ENCODE assay signal across 1 cellular context in the genomic region with DNA sequence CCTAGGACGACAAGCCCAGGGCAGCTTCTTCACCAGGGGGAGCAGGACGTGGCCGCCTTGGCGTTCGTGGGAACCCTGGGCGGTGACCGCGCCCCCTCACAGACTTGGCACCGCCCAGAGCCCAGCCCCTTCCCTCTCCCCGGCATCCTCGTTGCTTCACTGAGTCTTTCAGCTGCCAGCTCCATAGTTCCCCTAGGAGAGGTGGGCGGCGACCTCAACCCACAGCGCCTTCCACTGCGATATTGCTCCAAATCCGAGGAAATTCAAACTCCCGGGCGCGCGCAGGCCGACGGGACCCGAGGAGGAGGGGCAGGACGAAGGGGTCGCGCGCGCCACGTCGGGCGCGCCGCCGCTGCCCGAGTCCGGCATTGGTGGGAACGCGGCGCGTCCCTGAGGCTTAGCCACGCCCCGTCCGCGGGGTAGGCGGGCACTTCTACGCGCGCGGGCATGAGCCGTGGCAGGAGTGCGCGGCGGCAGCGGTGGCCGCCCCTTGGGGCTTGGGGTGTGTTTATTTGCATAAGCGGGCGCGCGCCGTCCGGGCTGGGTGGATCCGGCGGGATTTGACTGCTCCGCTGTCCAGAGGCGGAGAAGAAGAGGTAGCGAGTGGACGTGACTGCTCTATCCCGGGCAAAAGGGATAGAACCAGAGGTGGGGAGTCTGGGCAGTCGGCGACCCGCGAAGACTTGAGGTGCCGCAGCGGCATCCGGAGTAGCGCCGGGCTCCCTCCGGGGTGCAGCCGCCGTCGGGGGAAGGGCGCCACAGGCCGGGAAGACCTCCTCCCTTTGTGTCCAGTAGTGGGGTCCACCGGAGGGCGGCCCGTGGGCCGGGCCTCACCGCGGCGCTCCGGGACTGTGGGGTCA.
TF ChIP-seq lines count a peak whose summit lies in the region.

A gene with protein sequence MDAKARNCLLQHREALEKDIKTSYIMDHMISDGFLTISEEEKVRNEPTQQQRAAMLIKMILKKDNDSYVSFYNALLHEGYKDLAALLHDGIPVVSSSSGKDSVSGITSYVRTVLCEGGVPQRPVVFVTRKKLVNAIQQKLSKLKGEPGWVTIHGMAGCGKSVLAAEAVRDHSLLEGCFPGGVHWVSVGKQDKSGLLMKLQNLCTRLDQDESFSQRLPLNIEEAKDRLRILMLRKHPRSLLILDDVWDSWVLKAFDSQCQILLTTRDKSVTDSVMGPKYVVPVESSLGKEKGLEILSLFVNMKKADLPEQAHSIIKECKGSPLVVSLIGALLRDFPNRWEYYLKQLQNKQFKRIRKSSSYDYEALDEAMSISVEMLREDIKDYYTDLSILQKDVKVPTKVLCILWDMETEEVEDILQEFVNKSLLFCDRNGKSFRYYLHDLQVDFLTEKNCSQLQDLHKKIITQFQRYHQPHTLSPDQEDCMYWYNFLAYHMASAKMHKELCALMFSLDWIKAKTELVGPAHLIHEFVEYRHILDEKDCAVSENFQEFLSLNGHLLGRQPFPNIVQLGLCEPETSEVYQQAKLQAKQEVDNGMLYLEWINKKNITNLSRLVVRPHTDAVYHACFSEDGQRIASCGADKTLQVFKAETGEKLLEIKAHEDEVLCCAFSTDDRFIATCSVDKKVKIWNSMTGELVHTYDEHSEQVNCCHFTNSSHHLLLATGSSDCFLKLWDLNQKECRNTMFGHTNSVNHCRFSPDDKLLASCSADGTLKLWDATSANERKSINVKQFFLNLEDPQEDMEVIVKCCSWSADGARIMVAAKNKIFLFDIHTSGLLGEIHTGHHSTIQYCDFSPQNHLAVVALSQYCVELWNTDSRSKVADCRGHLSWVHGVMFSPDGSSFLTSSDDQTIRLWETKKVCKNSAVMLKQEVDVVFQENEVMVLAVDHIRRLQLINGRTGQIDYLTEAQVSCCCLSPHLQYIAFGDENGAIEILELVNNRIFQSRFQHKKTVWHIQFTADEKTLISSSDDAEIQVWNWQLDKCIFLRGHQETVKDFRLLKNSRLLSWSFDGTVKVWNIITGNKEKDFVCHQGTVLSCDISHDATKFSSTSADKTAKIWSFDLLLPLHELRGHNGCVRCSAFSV (N-terminal part only) (plus strand): TSS at position 579 of the 860 bp plus-strand sequence. CDS start 3,070 bp downstream, outside the sequence.
A gene with protein sequence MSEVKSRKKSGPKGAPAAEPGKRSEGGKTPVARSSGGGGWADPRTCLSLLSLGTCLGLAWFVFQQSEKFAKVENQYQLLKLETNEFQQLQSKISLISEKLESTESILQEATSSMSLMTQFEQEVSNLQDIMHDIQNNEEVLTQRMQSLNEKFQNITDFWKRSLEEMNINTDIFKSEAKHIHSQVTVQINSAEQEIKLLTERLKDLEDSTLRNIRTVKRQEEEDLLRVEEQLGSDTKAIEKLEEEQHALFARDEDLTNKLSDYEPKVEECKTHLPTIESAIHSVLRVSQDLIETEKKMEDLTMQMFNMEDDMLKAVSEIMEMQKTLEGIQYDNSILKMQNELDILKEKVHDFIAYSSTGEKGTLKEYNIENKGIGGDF (minus strand): TSS at position 77 of the 860 bp plus-strand sequence. CDS start 87 bp downstream, outside the sequence.

TF ChIP-seq in K562, 482 proteins besides CTCF, POLR2A, EP300 and RAD21 (continued from another document and continues in another):
- TF ChIP-seq CEBPG (CRISPR knock-in tag; IDR thresholded peaks at IDR 0.05) (0 out of 2 replicates have a peak, but pooled peaks have one; percentile 10), CEBPG (tag; conservative IDR thresholded peaks at IDR 0.05 in 1 of 2, IDR thresholded peaks at IDR 0.05 in 1 of 2) (no peak), ILF3 (IDR thresholded peaks at IDR 0.05; ENCODE audit: borderline replicate concordance) (no peak), FOXK1 (CRISPR knock-in tag; IDR thresholded peaks at IDR 0.05; ENCODE audit: borderline replicate concordance) (no peak), PTBP1 (IDR thresholded peaks at IDR 0.05; ENCODE audit: low read depth, low read length) (no peak), KHSRP (IDR thresholded peaks at IDR 0.05) (no peak), ZNF224 (CRISPR knock-in tag; IDR thresholded peaks at IDR 0.05) (no peak), ZNF212 (CRISPR knock-in tag; IDR thresholded peaks at IDR 0.05) (no peak), ZBED1 (IDR thresholded peaks at IDR 0.05) (no peak), ZZZ3 (IDR thresholded peaks at IDR 0.05) (no peak), FIP1L1 (IDR thresholded peaks at IDR 0.05; ENCODE audit: low read depth, low read length, poor library complexity, severe bottlenecking) (no peak), NCOA1 (IDR thresholded peaks at IDR 0.05; ENCODE audit: low read depth) (no peak), CBX1 (IDR thresholded peaks at IDR 0.05; ENCODE audit: low read depth) (0 out of 2 replicates have a peak, but pooled peaks have one; percentile 27), SMARCA4 (IDR thresholded peaks at IDR 0.05) (no peak; the same call in 1 of the 2 replicates), ILK (tag; IDR thresholded peaks at IDR 0.05; ENCODE audit: borderline replicate concordance, low read depth) (no peak), EZH2 (IDR thresholded peaks at IDR 0.05; ENCODE audit: borderline replicate concordance, low read depth, low read length) (no peak), ZNF444 (CRISPR knock-in tag; IDR thresholded peaks at IDR 0.05) (no peak), SIX5 (IDR thresholded peaks at IDR 0.05; ENCODE audit: borderline replicate concordance in 1 of 2, insufficient read depth in 1 of 2, low read depth in 1 of 2, low read length in 2 of 2) (no peak), KAT2B (IDR thresholded peaks at IDR 0.05; ENCODE audit: low read depth, low read length) (no peak), RBM34 (IDR thresholded peaks at IDR 0.05; ENCODE audit: borderline replicate concordance, insufficient read depth, low read length) (no peak), THRAP3 (IDR thresholded peaks at IDR 0.05; ENCODE audit: borderline replicate concordance) (no peak), KDM4B (IDR thresholded peaks at IDR 0.05; ENCODE audit: borderline replicate concordance in 2 of 2, low read depth in 1 of 2) (no peak), CBX2 (IDR thresholded peaks at IDR 0.05; ENCODE audit: insufficient read depth, low read length, poor library complexity, severe bottlenecking) (no peak), SUPT5H (IDR thresholded peaks at IDR 0.05) (peak; percentile 83), CBX5 (IDR thresholded peaks at IDR 0.05; ENCODE audit: borderline replicate concordance, low read depth) (no peak), RBBP5 (IDR thresholded peaks at IDR 0.05; ENCODE audit: borderline replicate concordance, insufficient read depth, low read length, poor library complexity, severe bottlenecking) (peak; percentile 75), KDM2B (CRISPR knock-in tag; IDR thresholded peaks at IDR 0.05) (peak; percentile 48; the same call in 1 of the 2 replicates), RBM14 (IDR thresholded peaks at IDR 0.05; ENCODE audit: borderline replicate concordance, insufficient read depth, low read depth, low read length) (no peak)
- TF ChIP-seq, protein P1, sequence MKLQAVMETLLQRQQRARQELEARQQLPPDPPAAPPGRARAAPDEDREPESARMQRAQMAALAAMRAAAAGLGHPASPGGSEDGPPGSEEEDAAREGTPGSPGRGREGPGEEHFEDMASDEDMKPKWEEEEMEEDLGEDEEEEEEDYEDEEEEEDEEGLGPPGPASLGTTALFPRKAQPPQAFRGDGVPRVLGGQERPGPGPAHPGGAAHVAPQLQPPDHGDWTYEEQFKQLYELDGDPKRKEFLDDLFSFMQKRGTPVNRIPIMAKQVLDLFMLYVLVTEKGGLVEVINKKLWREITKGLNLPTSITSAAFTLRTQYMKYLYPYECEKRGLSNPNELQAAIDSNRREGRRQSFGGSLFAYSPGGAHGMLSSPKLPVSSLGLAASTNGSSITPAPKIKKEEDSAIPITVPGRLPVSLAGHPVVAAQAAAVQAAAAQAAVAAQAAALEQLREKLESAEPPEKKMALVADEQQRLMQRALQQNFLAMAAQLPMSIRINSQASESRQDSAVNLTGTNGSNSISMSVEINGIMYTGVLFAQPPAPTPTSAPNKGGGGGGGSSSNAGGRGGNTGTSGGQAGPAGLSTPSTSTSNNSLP (IDR thresholded peaks at IDR 0.05; ENCODE audit: borderline replicate concordance, low read depth, low read length): no peak
- TF ChIP-seq, protein P2, sequence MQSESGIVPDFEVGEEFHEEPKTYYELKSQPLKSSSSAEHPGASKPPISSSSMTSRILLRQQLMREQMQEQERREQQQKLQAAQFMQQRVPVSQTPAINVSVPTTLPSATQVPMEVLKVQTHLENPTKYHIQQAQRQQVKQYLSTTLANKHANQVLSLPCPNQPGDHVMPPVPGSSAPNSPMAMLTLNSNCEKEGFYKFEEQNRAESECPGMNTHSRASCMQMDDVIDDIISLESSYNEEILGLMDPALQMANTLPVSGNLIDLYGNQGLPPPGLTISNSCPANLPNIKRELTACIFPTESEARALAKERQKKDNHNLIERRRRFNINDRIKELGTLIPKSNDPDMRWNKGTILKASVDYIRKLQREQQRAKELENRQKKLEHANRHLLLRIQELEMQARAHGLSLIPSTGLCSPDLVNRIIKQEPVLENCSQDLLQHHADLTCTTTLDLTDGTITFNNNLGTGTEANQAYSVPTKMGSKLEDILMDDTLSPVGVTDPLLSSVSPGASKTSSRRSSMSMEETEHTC (IDR thresholded peaks at IDR 0.05): no peak
- TF ChIP-seq, protein P3, sequence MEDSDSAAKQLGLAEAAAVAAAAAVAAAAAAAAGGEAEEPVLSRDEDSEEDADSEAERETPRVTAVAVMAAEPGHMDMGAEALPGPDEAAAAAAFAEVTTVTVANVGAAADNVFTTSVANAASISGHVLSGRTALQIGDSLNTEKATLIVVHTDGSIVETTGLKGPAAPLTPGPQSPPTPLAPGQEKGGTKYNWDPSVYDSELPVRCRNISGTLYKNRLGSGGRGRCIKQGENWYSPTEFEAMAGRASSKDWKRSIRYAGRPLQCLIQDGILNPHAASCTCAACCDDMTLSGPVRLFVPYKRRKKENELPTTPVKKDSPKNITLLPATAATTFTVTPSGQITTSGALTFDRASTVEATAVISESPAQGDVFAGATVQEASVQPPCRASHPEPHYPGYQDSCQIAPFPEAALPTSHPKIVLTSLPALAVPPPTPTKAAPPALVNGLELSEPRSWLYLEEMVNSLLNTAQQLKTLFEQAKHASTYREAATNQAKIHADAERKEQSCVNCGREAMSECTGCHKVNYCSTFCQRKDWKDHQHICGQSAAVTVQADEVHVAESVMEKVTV (CRISPR knock-in tag; IDR thresholded peaks at IDR 0.05): no peak
- TF ChIP-seq, protein P4, sequence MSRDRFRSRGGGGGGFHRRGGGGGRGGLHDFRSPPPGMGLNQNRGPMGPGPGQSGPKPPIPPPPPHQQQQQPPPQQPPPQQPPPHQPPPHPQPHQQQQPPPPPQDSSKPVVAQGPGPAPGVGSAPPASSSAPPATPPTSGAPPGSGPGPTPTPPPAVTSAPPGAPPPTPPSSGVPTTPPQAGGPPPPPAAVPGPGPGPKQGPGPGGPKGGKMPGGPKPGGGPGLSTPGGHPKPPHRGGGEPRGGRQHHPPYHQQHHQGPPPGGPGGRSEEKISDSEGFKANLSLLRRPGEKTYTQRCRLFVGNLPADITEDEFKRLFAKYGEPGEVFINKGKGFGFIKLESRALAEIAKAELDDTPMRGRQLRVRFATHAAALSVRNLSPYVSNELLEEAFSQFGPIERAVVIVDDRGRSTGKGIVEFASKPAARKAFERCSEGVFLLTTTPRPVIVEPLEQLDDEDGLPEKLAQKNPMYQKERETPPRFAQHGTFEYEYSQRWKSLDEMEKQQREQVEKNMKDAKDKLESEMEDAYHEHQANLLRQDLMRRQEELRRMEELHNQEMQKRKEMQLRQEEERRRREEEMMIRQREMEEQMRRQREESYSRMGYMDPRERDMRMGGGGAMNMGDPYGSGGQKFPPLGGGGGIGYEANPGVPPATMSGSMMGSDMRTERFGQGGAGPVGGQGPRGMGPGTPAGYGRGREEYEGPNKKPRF (IDR thresholded peaks at IDR 0.05; ENCODE audit: low read depth, low read length): no peak
- TF ChIP-seq, protein P5, sequence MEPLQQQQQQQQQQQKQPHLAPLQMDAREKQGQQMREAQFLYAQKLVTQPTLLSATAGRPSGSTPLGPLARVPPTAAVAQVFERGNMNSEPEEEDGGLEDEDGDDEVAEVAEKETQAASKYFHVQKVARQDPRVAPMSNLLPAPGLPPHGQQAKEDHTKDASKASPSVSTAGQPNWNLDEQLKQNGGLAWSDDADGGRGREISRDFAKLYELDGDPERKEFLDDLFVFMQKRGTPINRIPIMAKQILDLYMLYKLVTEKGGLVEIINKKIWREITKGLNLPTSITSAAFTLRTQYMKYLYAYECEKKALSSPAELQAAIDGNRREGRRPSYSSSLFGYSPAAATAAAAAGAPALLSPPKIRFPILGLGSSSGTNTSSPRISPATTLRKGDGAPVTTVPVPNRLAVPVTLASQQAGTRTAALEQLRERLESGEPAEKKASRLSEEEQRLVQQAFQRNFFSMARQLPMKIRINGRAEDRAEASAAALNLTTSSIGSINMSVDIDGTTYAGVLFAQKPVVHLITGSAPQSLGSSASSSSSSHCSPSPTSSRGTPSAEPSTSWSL (CRISPR knock-in tag; IDR thresholded peaks at IDR 0.05; ENCODE audit: borderline replicate concordance): no peak
- TF ChIP-seq, protein P6, sequence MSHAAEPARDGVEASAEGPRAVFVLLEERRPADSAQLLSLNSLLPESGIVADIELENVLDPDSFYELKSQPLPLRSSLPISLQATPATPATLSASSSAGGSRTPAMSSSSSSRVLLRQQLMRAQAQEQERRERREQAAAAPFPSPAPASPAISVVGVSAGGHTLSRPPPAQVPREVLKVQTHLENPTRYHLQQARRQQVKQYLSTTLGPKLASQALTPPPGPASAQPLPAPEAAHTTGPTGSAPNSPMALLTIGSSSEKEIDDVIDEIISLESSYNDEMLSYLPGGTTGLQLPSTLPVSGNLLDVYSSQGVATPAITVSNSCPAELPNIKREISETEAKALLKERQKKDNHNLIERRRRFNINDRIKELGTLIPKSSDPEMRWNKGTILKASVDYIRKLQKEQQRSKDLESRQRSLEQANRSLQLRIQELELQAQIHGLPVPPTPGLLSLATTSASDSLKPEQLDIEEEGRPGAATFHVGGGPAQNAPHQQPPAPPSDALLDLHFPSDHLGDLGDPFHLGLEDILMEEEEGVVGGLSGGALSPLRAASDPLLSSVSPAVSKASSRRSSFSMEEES (CRISPR knock-in tag; IDR thresholded peaks at IDR 0.05): no peak
- TF ChIP-seq, protein P7, sequence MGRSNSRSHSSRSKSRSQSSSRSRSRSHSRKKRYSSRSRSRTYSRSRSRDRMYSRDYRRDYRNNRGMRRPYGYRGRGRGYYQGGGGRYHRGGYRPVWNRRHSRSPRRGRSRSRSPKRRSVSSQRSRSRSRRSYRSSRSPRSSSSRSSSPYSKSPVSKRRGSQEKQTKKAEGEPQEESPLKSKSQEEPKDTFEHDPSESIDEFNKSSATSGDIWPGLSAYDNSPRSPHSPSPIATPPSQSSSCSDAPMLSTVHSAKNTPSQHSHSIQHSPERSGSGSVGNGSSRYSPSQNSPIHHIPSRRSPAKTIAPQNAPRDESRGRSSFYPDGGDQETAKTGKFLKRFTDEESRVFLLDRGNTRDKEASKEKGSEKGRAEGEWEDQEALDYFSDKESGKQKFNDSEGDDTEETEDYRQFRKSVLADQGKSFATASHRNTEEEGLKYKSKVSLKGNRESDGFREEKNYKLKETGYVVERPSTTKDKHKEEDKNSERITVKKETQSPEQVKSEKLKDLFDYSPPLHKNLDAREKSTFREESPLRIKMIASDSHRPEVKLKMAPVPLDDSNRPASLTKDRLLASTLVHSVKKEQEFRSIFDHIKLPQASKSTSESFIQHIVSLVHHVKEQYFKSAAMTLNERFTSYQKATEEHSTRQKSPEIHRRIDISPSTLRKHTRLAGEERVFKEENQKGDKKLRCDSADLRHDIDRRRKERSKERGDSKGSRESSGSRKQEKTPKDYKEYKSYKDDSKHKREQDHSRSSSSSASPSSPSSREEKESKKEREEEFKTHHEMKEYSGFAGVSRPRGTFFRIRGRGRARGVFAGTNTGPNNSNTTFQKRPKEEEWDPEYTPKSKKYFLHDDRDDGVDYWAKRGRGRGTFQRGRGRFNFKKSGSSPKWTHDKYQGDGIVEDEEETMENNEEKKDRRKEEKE (IDR thresholded peaks at IDR 0.05; ENCODE audit: borderline replicate concordance in 1 of 2, control insufficient read depth in 1 of 2, low read depth in 2 of 2, low read length in 1 of 2): no peak
